ENCODE assay signal across 22 cellular contexts in genomic region chr5:127550652-127551409, GRCh38.
"Had no signal": no experiment of that assay in that cellular context is flagged by ENCODE, and none has a peak within 500 bp of the region (broad histone marks: within the 10 kb centered on the region; RNA-seq: fewer than 3 reads in every experiment).

No MANE protein-coding gene starts in this region.

- ATAC-seq: activated CD8-positive, alpha-beta T cell treated with anti-CD3 and anti-CD28 coated beads for 36 hours; activated naive CD8-positive, alpha-beta T cell treated with anti-CD3 and anti-CD28 coated beads, Interleukin-2, amount 50 U/mL, for 24 hours; left ventricle myocardium superior; right lobe of liver had no signal

- H3K4me1 Mint-ChIP-seq: nephron had no signal

- H3K4me3 ChIP-seq: ascending aorta, esophagus squamous epithelium, pancreas, right lobe of liver, thoracic aorta, vagina had no signal

- H3K4me3 Mint-ChIP-seq: activated CD4-positive, alpha-beta T cell treated with anti-CD3 and anti-CD28 coated beads, Interleukin-2, amount 10 ng/mL, durations not matched to agents 24 days and 14 days; activated CD8-positive, alpha-beta T cell treated with anti-CD3 and anti-CD28 coated beads for 36 hours; activated naive CD8-positive, alpha-beta T cell treated with anti-CD3 and anti-CD28 coated beads, Interleukin-2, amount 50 U/mL, for 24 hours; activated T-helper 1 cell treated with anti-CD3 and anti-CD28 coated beads, Interleukin-12 subunit alpha, Interleukin-12 subunit beta, Interleukin-2, Interleukin-4 antibody, amounts not matched to agents 30 ng/mL and 10 ng/mL and 1 ng/mL, durations not matched to agents 14 hours and 24 hours and 36 hours; central memory CD8-positive, alpha-beta T cell; nephron; type B pancreatic cell had no signal

- H3K27me3 Mint-ChIP-seq: activated CD4-positive, alpha-beta T cell treated with anti-CD3 and anti-CD28 coated beads, Interleukin-2, amount 10 ng/mL, durations not matched to agents 24 days and 14 days; activated CD8-positive, alpha-beta T cell treated with anti-CD3 and anti-CD28 coated beads for 36 hours; activated naive CD8-positive, alpha-beta T cell treated with anti-CD3 and anti-CD28 coated beads, Interleukin-2, amount 50 U/mL, for 24 hours; central memory CD8-positive, alpha-beta T cell; type B pancreatic cell had no signal

- H3K4me1 ChIP-seq: ascending aorta, esophagus squamous epithelium, right lobe of liver had no signal

- H3K9me3 ChIP-seq: ascending aorta, esophagus squamous epithelium, neutrophil, pancreas, right lobe of liver, thoracic aorta, vagina had no signal

- DNase-seq: activated CD4-positive, alpha-beta T cell treated with anti-CD3 and anti-CD28 coated beads, Interleukin-2, amount 10 ng/mL, durations not matched to agents 24 days and 14 days; activated CD8-positive, alpha-beta T cell treated with anti-CD3 and anti-CD28 coated beads for 36 hours; activated gamma-delta T cell; activated naive CD4-positive, alpha-beta T cell treated with anti-CD3 and anti-CD28 coated beads, Interleukin-2, amount 50 U/mL, for 16 hours; activated naive CD8-positive, alpha-beta T cell treated with anti-CD3 and anti-CD28 coated beads, Interleukin-2, amount 50 U/mL, for 24 hours; effector memory CD4-positive, alpha-beta T cell; esophagus squamous epithelium; hypothalamus; left ventricle myocardium superior; pancreas; right lobe of liver; stimulated activated CD4-positive, alpha-beta T cell treated with anti-CD3 and anti-CD28 coated beads, Interleukin-2, amount 100 ng/mL, for 48 hours; stimulated activated CD8-positive, alpha-beta memory T cell treated with anti-CD3 and anti-CD28 coated beads, Interleukin-4, amount 100 ng/mL, for 48 hours; stimulated activated naive CD4-positive, alpha-beta T cell treated with Interleukin-2 at 50 U/mL for 16 hours had no signal

- H3K9me3 Mint-ChIP-seq: activated CD4-positive, alpha-beta T cell treated with anti-CD3 and anti-CD28 coated beads, Interleukin-2, amount 10 ng/mL, durations not matched to agents 24 days and 14 days; activated CD8-positive, alpha-beta T cell treated with anti-CD3 and anti-CD28 coated beads for 36 hours; activated naive CD8-positive, alpha-beta T cell treated with anti-CD3 and anti-CD28 coated beads, Interleukin-2, amount 50 U/mL, for 24 hours; activated T-helper 1 cell treated with anti-CD3 and anti-CD28 coated beads, Interleukin-12 subunit alpha, Interleukin-12 subunit beta, Interleukin-2, Interleukin-4 antibody, amounts not matched to agents 30 ng/mL and 10 ng/mL and 1 ng/mL, durations not matched to agents 14 hours and 24 hours and 36 hours; central memory CD8-positive, alpha-beta T cell had no signal

- H3K27me3 ChIP-seq: ascending aorta, esophagus squamous epithelium, neutrophil, pancreas, right lobe of liver, vagina had no signal

- H3K27ac Mint-ChIP-seq: activated CD4-positive, alpha-beta T cell treated with anti-CD3 and anti-CD28 coated beads, Interleukin-2, amount 10 ng/mL, durations not matched to agents 24 days and 14 days; activated CD8-positive, alpha-beta T cell treated with anti-CD3 and anti-CD28 coated beads for 36 hours; activated naive CD8-positive, alpha-beta T cell treated with anti-CD3 and anti-CD28 coated beads, Interleukin-2, amount 50 U/mL, for 24 hours; activated T-helper 1 cell treated with anti-CD3 and anti-CD28 coated beads, Interleukin-12 subunit alpha, Interleukin-12 subunit beta, Interleukin-2, Interleukin-4 antibody, amounts not matched to agents 30 ng/mL and 10 ng/mL and 1 ng/mL, durations not matched to agents 14 hours and 24 hours and 36 hours; nephron; type B pancreatic cell had no signal

- H3K27ac ChIP-seq: ascending aorta, esophagus squamous epithelium, neutrophil, pancreas, right lobe of liver, thoracic aorta, vagina had no signal
